28 cellular contexts compared by ENCODE assay signal in genomic region chr2:20607446-20607845, GRCh38. TPM values are rescaled to one million over a fixed set of nuclear protein-coding genes. Genes with fewer than 3 reads are reported as not detected.
"Had no signal": no experiment of that assay in that cellular context is flagged by ENCODE, and none has a peak within 500 bp of the region (broad histone marks: within the 10 kb centered on the region; RNA-seq: fewer than 3 reads in every experiment).

No MANE protein-coding gene starts in this region.

- H3K4me1 ChIP-seq: colonic mucosa had no signal

- H3K27me3 ChIP-seq: colonic mucosa, esophagus squamous epithelium, gastrocnemius medialis, heart right ventricle, left lung had no signal

- H3K4me1 Mint-ChIP-seq: naive B cell; naive thymus-derived CD8-positive, alpha-beta T cell had no signal

- DNase-seq: colonic mucosa; cortex of kidney; effector CD4-positive, alpha-beta T cell; effector memory CD4-positive, alpha-beta T cell; erythroblast; esophagus squamous epithelium; foreskin fibroblast; foreskin melanocyte; gastrocnemius medialis; glutamatergic neuron; heart right ventricle; hippocampal formation; left ventricle myocardium superior; lower lobe of right lung; mesenchymal stem cell; mucosa of descending colon; naive B cell; naive thymus-derived CD8-positive, alpha-beta T cell had no signal

- ATAC-seq: esophagus mucosa; gastrocnemius medialis; heart right ventricle; left cardiac atrium; left lung; left ventricle myocardium superior; lower lobe of right lung; mucosa of descending colon; naive thymus-derived CD8-positive, alpha-beta T cell had no signal

- H3K4me3 Mint-ChIP-seq: dendritic cell treated with granulocyte-macrophage colony-stimulating factor and Interleukin-4, amounts not matched to agents 40 ng/mL and 50 ng/mL, for 4 days; mesothelial cell of epicardium; naive B cell; naive thymus-derived CD8-positive, alpha-beta T cell had no signal

- H3K9me3 ChIP-seq: colonic mucosa, esophagus squamous epithelium, gastrocnemius medialis, lower lobe of right lung, mucosa of descending colon had no signal

- H3K27me3 Mint-ChIP-seq: dendritic cell treated with granulocyte-macrophage colony-stimulating factor and Interleukin-4, amounts not matched to agents 40 ng/mL and 50 ng/mL, for 4 days; naive thymus-derived CD8-positive, alpha-beta T cell had no signal

- H3K36me3 ChIP-seq: colonic mucosa, esophagus squamous epithelium, gastrocnemius medialis, heart right ventricle, left lung, lower lobe of right lung had no signal

- H3K9me3 Mint-ChIP-seq: dendritic cell treated with granulocyte-macrophage colony-stimulating factor and Interleukin-4, amounts not matched to agents 40 ng/mL and 50 ng/mL, for 4 days had no signal

- H3K4me3 ChIP-seq: colonic mucosa, esophagus squamous epithelium, gastrocnemius medialis, heart right ventricle, left lung, lower lobe of right lung, mucosa of descending colon had no signal

- H3K27ac ChIP-seq: colonic mucosa, epithelial cell of prostate, esophagus squamous epithelium, gastrocnemius medialis, heart right ventricle, left lung, lower lobe of right lung had no signal

- FAIRE-seq: endometrium, islet of Langerhans, keratinocyte had no signal

- H3K27ac Mint-ChIP-seq: dendritic cell treated with granulocyte-macrophage colony-stimulating factor and Interleukin-4, amounts not matched to agents 40 ng/mL and 50 ng/mL, for 4 days; mesothelial cell of epicardium; naive B cell; naive thymus-derived CD8-positive, alpha-beta T cell had no signal

RNA-seq across cellular contexts. Expression of gene GDF7, which starts 59.5 kb away (rescaled TPM):
- total RNA-seq: myocyte; naive thymus-derived CD8-positive, alpha-beta T cell had no signal
- polyA plus RNA-seq: keratinocyte had no signal
